ENCODE assay signal across 1 cellular context in the genomic region with DNA sequence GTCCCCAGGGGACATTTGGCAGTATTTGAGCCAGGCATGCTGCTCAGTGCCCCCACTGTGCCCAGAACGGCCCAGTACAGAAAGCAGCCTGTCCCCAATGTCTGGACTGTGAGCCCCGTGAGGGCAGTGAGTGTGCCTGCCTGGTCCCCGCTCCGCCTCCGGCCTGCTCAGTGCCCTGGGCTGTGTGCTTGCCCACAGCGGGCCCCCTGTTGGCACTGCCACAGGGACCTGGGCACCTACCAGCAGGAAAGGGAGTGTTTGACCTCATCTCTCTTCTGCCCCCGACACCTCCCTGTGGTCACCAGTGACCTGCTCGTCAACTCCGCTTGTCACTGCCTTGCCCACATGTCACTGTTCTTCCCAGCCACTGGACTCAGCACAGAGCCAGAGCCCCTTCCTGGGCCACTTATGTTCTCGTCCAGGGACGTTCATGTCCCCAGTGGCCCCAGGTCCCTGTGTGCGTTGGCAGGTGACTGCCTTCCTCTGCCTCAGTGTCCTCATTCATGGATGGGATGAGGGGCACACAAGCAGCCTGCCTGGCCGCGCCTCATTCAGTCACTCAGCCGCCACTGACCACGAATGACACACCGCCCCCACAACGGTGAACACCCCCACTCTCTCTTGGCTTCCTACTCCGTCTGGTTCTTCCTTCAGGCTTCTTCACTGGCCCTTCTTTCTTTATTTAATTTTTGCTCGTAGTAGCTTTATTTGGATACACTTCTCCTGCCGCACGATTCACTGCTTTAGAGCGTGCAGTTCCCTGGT.
TF ChIP-seq lines count a peak whose summit lies in the region.

No MANE protein-coding gene starts in this region.

TF ChIP-seq in endothelial cell of umbilical vein, 7 proteins besides CTCF, POLR2A, EP300 and RAD21:
- TF ChIP-seq JUN (IDR thresholded peaks at IDR 0.05; ENCODE audit: borderline replicate concordance, insufficient read depth, insufficient read length, low read depth) (no peak), FOS (IDR thresholded peaks at IDR 0.05; ENCODE audit: borderline replicate concordance, insufficient read depth, low read length) (no peak), EZH2 (IDR thresholded peaks at IDR 0.05; ENCODE audit: borderline replicate concordance, low read depth, low read length, severe bottlenecking) (no peak)
- TF ChIP-seq, protein P1, sequence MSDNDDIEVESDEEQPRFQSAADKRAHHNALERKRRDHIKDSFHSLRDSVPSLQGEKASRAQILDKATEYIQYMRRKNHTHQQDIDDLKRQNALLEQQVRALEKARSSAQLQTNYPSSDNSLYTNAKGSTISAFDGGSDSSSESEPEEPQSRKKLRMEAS (IDR thresholded peaks at IDR 0.05; ENCODE audit: insufficient read depth, insufficient read length), result no peak
